ENCODE assay signal across 21 cellular contexts in the genomic region with DNA sequence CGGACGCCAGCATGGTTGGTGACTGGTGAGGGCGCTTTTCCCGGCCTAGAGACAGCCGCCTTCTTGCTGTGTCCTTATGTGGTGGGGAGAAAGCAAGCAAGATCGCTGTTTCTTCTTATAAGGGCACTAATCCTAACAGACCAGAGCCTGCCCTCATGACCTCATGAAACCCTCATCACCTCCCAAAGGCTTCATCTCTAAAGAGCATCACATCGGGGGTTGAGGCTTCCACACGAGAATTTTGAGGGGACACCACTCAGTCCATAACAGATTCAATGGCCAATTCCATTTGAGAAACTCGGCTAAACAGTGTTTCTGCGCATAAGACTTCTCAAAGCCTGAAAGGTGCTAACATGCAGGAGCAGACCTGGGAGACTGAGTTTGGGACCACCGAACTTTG. TPM values are rescaled to one million over a fixed set of nuclear protein-coding genes. Genes with fewer than 3 reads are reported as not detected.
DNase-seq lines count a peak whose midpoint lies in the region; ATAC-seq and TF ChIP-seq lines count a peak whose summit lies in the region.
"Had no signal": no experiment of that assay in that cellular context is flagged by ENCODE, and none has a peak within 500 bp of the region (broad histone marks: within the 10 kb centered on the region; RNA-seq: fewer than 3 reads in every experiment).

No MANE protein-coding gene starts in this region.

- TF ChIP-seq CTCF in heart left ventricle (IDR thresholded peaks at IDR 0.05) (no peak), endodermal cell (conservative IDR thresholded peaks at IDR 0.05) (no peak), progenitor cell of endocrine pancreas (IDR thresholded peaks at IDR 0.05; ENCODE audit: unreplicated experiment) (no peak), uterus (IDR thresholded peaks at IDR 0.05) (no peak)

- no peak overlapping the region for H3K4me3 ChIP-seq in heart left ventricle
- H3K4me3 ChIP-seq in endodermal cell (ENCODE audit: low read length) = no peak overlapping the region
- H3K4me3 ChIP-seq in uterus = no peak overlapping the region
- H3K4me3 ChIP-seq: A549, BLaER1, GM12878 had no signal

- ATAC-seq in heart left ventricle (no peak), Right ventricle myocardium inferior (no peak)
- ATAC-seq: A549, GM12878, T-helper 17 cell had no signal

- H3K27me3 Mint-ChIP-seq in endodermal cell (ENCODE audit: insufficient read depth) (no peaks in the 10 kb centered on the region), progenitor cell of endocrine pancreas (no peaks in the 10 kb centered on the region)
- H3K27me3 Mint-ChIP-seq: activated naive CD8-positive, alpha-beta T cell; T-helper 17 cell had no signal

- H3K9me3 Mint-ChIP-seq in endodermal cell = no peaks in the 10 kb centered on the region
- H3K9me3 Mint-ChIP-seq in progenitor cell of endocrine pancreas (ENCODE audit: low read depth) = no peaks in the 10 kb centered on the region

- 77 to 86% (median 82%) methylated on average over 11 of the region's 11 CpGs for WGBS in heart left ventricle, 4 donors
- 65 to 86% methylated on average over 4 to 11 of the region's 11 CpGs for WGBS in endodermal cell (ENCODE audit: insufficient coverage in 1 of 2, insufficient read length in 1 of 2), 2 experiments

- no peak overlapping the region for H3K4me3 Mint-ChIP-seq in endodermal cell
- no peak overlapping the region for H3K4me3 Mint-ChIP-seq in progenitor cell of endocrine pancreas (ENCODE audit: low read depth)
- H3K4me3 Mint-ChIP-seq: activated naive CD8-positive, alpha-beta T cell; T-helper 17 cell had no signal

- no peak overlapping the region for H3K9ac ChIP-seq in endodermal cell (ENCODE audit: extremely low read depth, low read length, poor library complexity, severe bottlenecking)
- H3K9ac ChIP-seq: BLaER1, KMS-11 had no signal

- DNase-seq in heart left ventricle = no peak
- no peak for DNase-seq in Right ventricle myocardium inferior (ENCODE audit: missing footprints)
- DNase-seq in endodermal cell = peak; percentile 32
- no peak for DNase-seq in progenitor cell of endocrine pancreas (ENCODE audit: low spot score, unreplicated experiment)
- DNase-seq in uterus = peak in 1 of 2 donors; percentile 9
- no peak for DNase-seq in HuH-7.5 (ENCODE audit: low spot score)
- no peak for DNase-seq in GM19238 (ENCODE audit: insufficient read length, low spot score)
- DNase-seq in hypothalamus (lab: John Stamatoyannopoulos, UW) = no peak
- DNase-seq: DMS153; GF-D8; NCI-H1048; NCI-H524; SHP77; stimulated activated CD4-positive, alpha-beta T cell treated with anti-CD3 and anti-CD28 coated beads, Interleukin-4, amount 100 ng/mL, for 1 hour; T-helper 17 cell had no signal

- H3K4me1 ChIP-seq in heart left ventricle (peaks cover 23 to 88% (median 71%) of the 10 kb centered on the region in 12 donors), endodermal cell (ENCODE audit: control insufficient read depth, insufficient read depth, low read length) (peaks cover 39% of the 10 kb centered on the region), uterus (peaks cover 13 to 27% of the 10 kb centered on the region in 2 donors)

- peaks cover 0 to 5% (median 0%) of the 10 kb centered on the region in 9 donors for H3K36me3 ChIP-seq in heart left ventricle
- H3K36me3 ChIP-seq in endodermal cell (ENCODE audit: control insufficient read depth, insufficient read depth, low read length) = peaks cover 11% of the 10 kb centered on the region
- H3K36me3 ChIP-seq in uterus = no peaks in the 10 kb centered on the region
- H3K36me3 ChIP-seq: neutrophil had no signal

- H3K27ac Mint-ChIP-seq in endodermal cell = no peak overlapping the region
- peak overlapping the region; percentile 98 for H3K27ac Mint-ChIP-seq in progenitor cell of endocrine pancreas
- H3K27ac Mint-ChIP-seq: activated naive CD8-positive, alpha-beta T cell; T-helper 17 cell had no signal

- H3K4me1 Mint-ChIP-seq in endodermal cell (peaks cover 57% of the 10 kb centered on the region), progenitor cell of endocrine pancreas (ENCODE audit: low read depth) (peaks cover 54% of the 10 kb centered on the region)

- peak overlapping the region in 10 of 12 donors; percentile 4 to 84 (median 60) for H3K27ac ChIP-seq in heart left ventricle
- no peak overlapping the region for H3K27ac ChIP-seq in endodermal cell (ENCODE audit: low read depth, low read length)
- peak overlapping the region; percentile 88 to 92 for H3K27ac ChIP-seq in uterus
- H3K27ac ChIP-seq: A549, BLaER1, KMS-11, neutrophil had no signal

- H3K36me3 Mint-ChIP-seq in endodermal cell (ENCODE audit: low read depth) (peaks cover 10% of the 10 kb centered on the region), progenitor cell of endocrine pancreas (ENCODE audit: insufficient read depth) (peaks cover 13% of the 10 kb centered on the region)

- TF ChIP-seq POLR2A in heart left ventricle (IDR thresholded peaks at IDR 0.05) (no peak), uterus (IDR thresholded peaks at IDR 0.05) (no peak)

- H3K27me3 ChIP-seq in heart left ventricle = no peaks in the 10 kb centered on the region
- no peaks in the 10 kb centered on the region for H3K27me3 ChIP-seq in endodermal cell (ENCODE audit: control insufficient read depth, insufficient read depth, low read length, poor library complexity, severe bottlenecking)
- no peaks in the 10 kb centered on the region for H3K27me3 ChIP-seq in uterus
- H3K27me3 ChIP-seq: BLaER1, neutrophil had no signal

- H3K9me3 ChIP-seq in heart left ventricle (no peaks in the 10 kb centered on the region), endodermal cell (ENCODE audit: control insufficient read depth, low read length) (no peaks in the 10 kb centered on the region), uterus (no peaks in the 10 kb centered on the region)
- H3K9me3 ChIP-seq: A549, BLaER1, neutrophil had no signal

- intact Hi-C loops in heart left ventricle (cut with DNase I) = loop anchor here in 6 of 10 donors (2.0 to 10.0 kb wide), 3 partner anchors 45 to 53 kb away; a partner anchor contains a TSS
- intact Hi-C loops in Right ventricle myocardium inferior (cut with DNase I) = no loop called here
- intact Hi-C loops in uterus (cut with DNase I; ENCODE audit: low total_unique reads) = no loop called here

RNA-seq across cellular contexts. Expression of a gene that starts 54.0 kb away (rescaled TPM):
- total RNA-seq in heart left ventricle = 10 to 100 TPM; 24.0 to 40.4 (median 32.6) TPM
- 10 to 100 TPM; 24.5 to 25.8 TPM for polyA plus RNA-seq in heart left ventricle
- total RNA-seq in Right ventricle myocardium inferior = 26.8 TPM
- 10 to 100 TPM; 47.5 to 49.7 TPM for total RNA-seq in endodermal cell
- polyA plus RNA-seq in endodermal cell (2013, experiment 1 of 2) = 77.0 TPM
- 77.0 TPM for polyA plus RNA-seq in endodermal cell (2013, experiment 2 of 2)
- total RNA-seq in progenitor cell of endocrine pancreas = 93.2 and 93.4 TPM in 2 replicates
- total RNA-seq in uterus = 100 to 1,000 TPM in 3 of 4 donors, 10 to 100 TPM in 1; 79.3 to 144 (median 143) TPM

Comparison
In these comparisons a context has a peak if more than half of its experiments do, and no peak if none do; other contexts are left out.
1. intact Hi-C loops: an anchor here in heart left ventricle (2.0 to 10.0 kb wide); none called in Right ventricle myocardium inferior and uterus.